Comparison of ENCODE assay signal across 20 cellular contexts in the genomic region with DNA sequence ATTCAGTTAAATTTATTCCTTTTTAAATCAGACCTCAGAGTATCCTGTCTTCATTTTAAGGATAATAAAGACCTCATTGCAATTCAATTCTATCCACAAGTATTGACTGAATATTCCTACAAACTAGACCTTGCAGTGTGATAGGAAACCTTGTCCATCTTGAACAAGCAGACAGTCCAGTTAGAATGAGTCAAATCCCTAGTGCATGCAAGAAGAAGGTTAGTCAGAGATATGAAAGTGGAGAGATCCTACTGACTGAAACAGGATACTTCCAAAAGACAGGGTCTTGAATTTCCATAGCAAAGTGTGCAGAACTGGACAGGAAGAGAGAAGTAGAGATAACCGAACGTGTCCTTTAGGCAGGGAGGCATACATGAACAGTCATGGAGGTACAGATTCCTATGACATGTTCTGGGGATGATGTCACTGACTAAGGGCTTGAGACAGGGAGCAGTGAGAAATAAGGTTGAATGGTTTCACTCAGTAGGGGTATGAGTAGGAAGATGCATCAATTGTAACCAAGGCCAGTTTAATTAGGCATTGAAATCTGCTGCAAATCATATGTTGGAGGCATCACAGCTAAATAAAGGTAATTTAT. TPM values are rescaled to one million over a fixed set of nuclear protein-coding genes. Genes with fewer than 3 reads are reported as not detected.
DNase-seq lines count a peak whose midpoint lies in the region; ATAC-seq, FAIRE-seq and TF ChIP-seq lines count a peak whose summit lies in the region.
"Had no signal": no experiment of that assay in that cellular context is flagged by ENCODE, and none has a peak within 500 bp of the region (broad histone marks: within the 10 kb centered on the region; RNA-seq: fewer than 3 reads in every experiment).

No MANE protein-coding gene starts in this region.

- no peak for TF ChIP-seq CTCF in epithelial cell of esophagus (IDR thresholded peaks at IDR 0.05; ENCODE audit: insufficient read depth, low read depth, low read length, missing control alignments)
- TF ChIP-seq CTCF in gastrocnemius medialis (IDR thresholded peaks at IDR 0.05 in 4 of 5, conservative IDR thresholded peaks at IDR 0.05 in 1 of 5) = no peak
- TF ChIP-seq CTCF in pancreas (IDR thresholded peaks at IDR 0.05) = no peak

- H3K4me3 ChIP-seq in epithelial cell of esophagus (ENCODE audit: low read length) (no peak overlapping the region), gastrocnemius medialis (peak overlapping the region; percentile 27 to 44 (median 35)), pancreas (no peak overlapping the region)
- H3K4me3 ChIP-seq: BLaER1, SK-N-MC had no signal

- in situ Hi-C loops in gastrocnemius medialis (cut with MboI; ENCODE audit: low sequenced_read_pairs in 4 of 4) = no loop called here
- in situ Hi-C loops in ACHN (cut with HindIII; ENCODE audit: low pct_ligation_motif_present, low pct_unique_long_range_greater_than_20kb, low sequenced_read_pairs) = no loop called here

- DNase-seq in HT1080 (ENCODE audit: low read depth) = peak; percentile 3
- DNase-seq in RKO (ENCODE audit: low spot score) = peak; percentile 24
- peak; percentile 45 for DNase-seq in epithelial cell of esophagus (ENCODE audit: low read depth)
- no peak for DNase-seq in gastrocnemius medialis
- DNase-seq in ACHN = no peak
- no peak for DNase-seq in pancreas
- DNase-seq: CD8-positive, alpha-beta memory T cell; MV-4-11; NCI-H1417 treated with DMSO at 0.1 percent for 48 hours; NCI-H2029 treated with DMSO at 0.1 percent for 48 hours; NCI-H2227 treated with DMSO at 0.1 percent for 48 hours; NCI-H526 treated with DMSO at 0.1 percent for 48 hours; NK-92 treated with Interleukin-12 subunit alpha and Interleukin-12 subunit beta, amount 100 ng/mL, for 24 hours; OCI-M1; T-cell had no signal

- FAIRE-seq in pancreas (lab: Jason Lieb, UNC) = no peak
- FAIRE-seq: GM18507, H1 had no signal

- no peaks in the 10 kb centered on the region for H3K36me3 ChIP-seq in gastrocnemius medialis
- no peaks in the 10 kb centered on the region for H3K36me3 ChIP-seq in pancreas
- H3K36me3 ChIP-seq: BLaER1 had no signal

- H3K27ac ChIP-seq in gastrocnemius medialis (peak overlapping the region; percentile 77 to 88 (median 85)), pancreas (no peak overlapping the region)
- H3K27ac ChIP-seq: BLaER1, SK-N-MC had no signal

- H3K9me3 ChIP-seq in gastrocnemius medialis (no peaks in the 10 kb centered on the region), pancreas (no peaks in the 10 kb centered on the region)
- H3K9me3 ChIP-seq: BLaER1 had no signal

- intact Hi-C loops in gastrocnemius medialis (cut with DNase I; ENCODE audit: low total_unique reads) (loop anchor here (2.0 kb wide), 2 partner anchors 45 to 49 kb away; a partner anchor contains a TSS), pancreas (cut with DNase I) (no loop called here)

- no peaks in the 10 kb centered on the region for H3K27me3 ChIP-seq in gastrocnemius medialis
- no peaks in the 10 kb centered on the region for H3K27me3 ChIP-seq in pancreas
- H3K27me3 ChIP-seq: BLaER1 had no signal

- 44 to 67% methylated on average over 2 of the region's 2 CpGs for WGBS in pancreas, 2 donors

- no peak for TF ChIP-seq POLR2A in gastrocnemius medialis (IDR thresholded peaks at IDR 0.05)

- ATAC-seq in gastrocnemius medialis = peak; percentile 90 to 92
- no peak for ATAC-seq in pancreas
- no peak for ATAC-seq in GM18519 (IDR thresholded peaks at IDR 0.05; ENCODE audit: low FRiP score, unreplicated experiment)
- ATAC-seq: T-cell had no signal

- H3K4me1 ChIP-seq in gastrocnemius medialis = peaks cover 10 to 44% of the 10 kb centered on the region in 2 donors
- no peaks in the 10 kb centered on the region for H3K4me1 ChIP-seq in pancreas
- H3K4me1 ChIP-seq: BLaER1 had no signal

RNA-seq across cellular contexts. Expression of a gene that starts 45.2 kb away (rescaled TPM):
- not detected in 2 replicates for total RNA-seq in HT1080 (2014; rRNA removed; shearing (Covaris generic))
- not detected in 2 replicates for polyA plus RNA-seq in HT1080 (2015; cell fraction: cytosol; rRNA removed)
- polyA plus RNA-seq in HT1080 (2015; cell fraction: nucleus; rRNA removed) = not detected in 2 replicates
- total RNA-seq in gastrocnemius medialis = 10 to 100 TPM; 21.6 to 57.6 (median 47.4) TPM
- total RNA-seq in pancreas = under 1 TPM in 1 of 6 donors, not detected in 5; 0.08 TPM
- not detected for polyA plus RNA-seq in pancreas
- total RNA-seq: CD8-positive, alpha-beta memory T cell; H1; T-cell had no signal
- polyA plus RNA-seq: CD8-positive, alpha-beta memory T cell; H1 had no signal

Comparison
In these comparisons a context has a peak if more than half of its experiments do, and no peak if none do; other contexts are left out.
1. DNase-seq: peak in HT1080 (single experiment), RKO (single experiment) and epithelial cell of esophagus (single experiment); none in gastrocnemius medialis (0 of 2), ACHN (single experiment) and pancreas (0 of 6).
2. H3K4me3 ChIP-seq: peak in gastrocnemius medialis (4 of 4); none in epithelial cell of esophagus (single experiment) and pancreas (0 of 4).
3. ATAC-seq: peak in gastrocnemius medialis (2 of 2); none in pancreas (0 of 4) and GM18519 (single experiment).
4. H3K27ac ChIP-seq: peak in gastrocnemius medialis (4 of 4); none in pancreas (0 of 4).
5. RNA of a gene that starts 45.2 kb away (total RNA-seq): 21.6 to 57.6 TPM in gastrocnemius medialis; not detected in HT1080 and 0.08 TPM in pancreas; every median in the first group is over 10 times any median in the second.